ENCODE assay signal across 14 cellular contexts in genomic region chrX:19702856-19703255, GRCh38.
"Had no signal": no experiment of that assay in that cellular context is flagged by ENCODE, and none has a peak within 500 bp of the region (broad histone marks: within the 10 kb centered on the region; RNA-seq: fewer than 3 reads in every experiment).

No MANE protein-coding gene starts in this region.

- ATAC-seq: activated CD4-positive, CD25-positive, alpha-beta regulatory T cell treated with anti-CD3 and anti-CD28 coated beads, Interleukin-2, amount 50 U/mL, for 24 hours; activated CD8-positive, alpha-beta memory T cell treated with anti-CD3 and anti-CD28 coated beads, Interleukin-2, amount 10 ng/mL, durations not matched to agents 7 days and 5 days; activated T-cell treated with anti-CD3 and anti-CD28 coated beads, Interleukin-2, amount 50 U/mL, for 4 hours; right cardiac atrium had no signal

- H3K36me3 ChIP-seq: left ventricle myocardium inferior, tibial nerve, vagina had no signal

- H3K9me3 Mint-ChIP-seq: activated T-cell treated with anti-CD3 and anti-CD28 coated beads, Interleukin-2, amount 50 U/mL, for 4 hours; T-helper 2 cell treated with Interferon-gamma antibody and Interleukin-4, amounts not matched to agents 5 μg/mL and 100 μg/mL, for 36 hours had no signal

- H3K27me3 ChIP-seq: tibial nerve, vagina had no signal

- H3K4me3 Mint-ChIP-seq: activated CD8-positive, alpha-beta memory T cell treated with anti-CD3 and anti-CD28 coated beads, Interleukin-2, amount 10 ng/mL, durations not matched to agents 7 days and 5 days; activated T-cell treated with anti-CD3 and anti-CD28 coated beads, Interleukin-2, amount 50 U/mL, for 4 hours; T-helper 2 cell treated with Interferon-gamma antibody and Interleukin-4, amounts not matched to agents 5 μg/mL and 100 μg/mL, for 36 hours had no signal

- FAIRE-seq: keratinocyte, small intestine had no signal

- H3K9me3 ChIP-seq: left ventricle myocardium inferior, tibial nerve, vagina had no signal

- H3K4me1 ChIP-seq: vagina had no signal

- H3K27me3 Mint-ChIP-seq: activated CD8-positive, alpha-beta memory T cell treated with anti-CD3 and anti-CD28 coated beads, Interleukin-2, amount 10 ng/mL, durations not matched to agents 7 days and 5 days; progenitor cell of endocrine pancreas had no signal

- H3K27ac Mint-ChIP-seq: activated CD8-positive, alpha-beta memory T cell treated with anti-CD3 and anti-CD28 coated beads, Interleukin-2, amount 10 ng/mL, durations not matched to agents 7 days and 5 days; progenitor cell of endocrine pancreas; T-helper 2 cell treated with Interferon-gamma antibody and Interleukin-4, amounts not matched to agents 5 μg/mL and 100 μg/mL, for 36 hours had no signal

- H3K27ac ChIP-seq: left ventricle myocardium inferior, tibial nerve, vagina had no signal

- H3K4me3 ChIP-seq: left ventricle myocardium inferior, tibial nerve, vagina had no signal

- DNase-seq: activated CD4-positive, alpha-beta T cell treated with anti-CD3 and anti-CD28 coated beads, Interleukin-2, amount 50 U/mL, for 48 hours; activated CD8-positive, alpha-beta memory T cell treated with anti-CD3 and anti-CD28 coated beads, Interleukin-2, amount 10 ng/mL, durations not matched to agents 7 days and 5 days; activated gamma-delta T cell; activated T-cell treated with anti-CD3 and anti-CD28 coated beads, Interleukin-2, amount 50 U/mL, for 4 hours; left ventricle myocardium inferior; mesendoderm; right cardiac atrium; small intestine had no signal
